ENCODE assay signal across 26 cellular contexts in the genomic region with DNA sequence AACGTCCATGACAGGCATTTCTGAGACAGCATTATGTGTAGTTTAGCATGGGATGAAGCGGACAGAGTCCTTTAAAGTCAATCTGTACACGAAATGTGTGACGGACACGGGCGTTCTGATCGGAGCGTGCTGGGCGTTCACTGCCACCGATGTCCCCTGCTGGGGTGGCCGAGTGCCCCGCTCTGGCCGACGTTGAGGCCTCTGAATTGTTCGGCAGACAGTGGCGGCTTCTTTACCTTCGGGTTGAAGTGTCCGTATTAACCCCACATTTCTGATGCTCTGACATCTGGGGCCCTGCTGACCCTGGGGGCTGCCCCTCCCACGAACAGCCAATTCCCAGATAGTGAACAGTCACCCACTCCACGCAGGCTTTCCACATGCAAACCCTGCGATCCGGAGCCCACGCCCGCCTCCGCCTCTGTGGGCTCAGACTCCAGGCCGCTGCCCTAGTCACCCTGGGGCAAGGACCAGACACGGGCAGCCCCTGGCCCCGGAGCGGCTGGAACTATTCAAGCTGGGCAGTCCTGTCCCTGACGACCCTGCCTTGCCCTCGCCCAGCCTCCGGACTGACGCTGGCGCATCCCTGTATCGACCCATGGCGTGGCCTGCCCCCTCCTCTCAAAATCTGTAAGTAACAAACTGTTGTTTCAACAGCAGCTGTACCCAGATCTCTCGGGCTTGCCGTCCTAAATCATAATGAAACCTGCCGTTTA.
DNase-seq lines count a peak whose midpoint lies in the region; ATAC-seq, FAIRE-seq and TF ChIP-seq lines count a peak whose summit lies in the region.
"Had no signal": no experiment of that assay in that cellular context is flagged by ENCODE, and none has a peak within 500 bp of the region (broad histone marks: within the 10 kb centered on the region; RNA-seq: fewer than 3 reads in every experiment).

No MANE protein-coding gene starts in this region.

- H3K27me3 ChIP-seq in H1 (replicated peaks in 1 of 4; ENCODE audit: control insufficient read depth in 3 of 4, extremely low read depth in 1 of 4, insufficient read depth in 3 of 4, low read length in 3 of 4), result no peaks in the 10 kb centered on the region
- H3K27me3 ChIP-seq in neuronal stem cell (ENCODE audit: control insufficient read depth in 3 of 3, insufficient read depth in 3 of 3, low read depth in 1 of 3, low read length in 3 of 3), result no peaks in the 10 kb centered on the region
- H3K27me3 ChIP-seq: BE2C; BLaER1 treated with 17β-estradiol and CSF1 and Interleukin-3, amounts not matched to agents 10 nM and 100 nM had no signal

- no peaks in the 10 kb centered on the region for H3K79me1 ChIP-seq in H1 (ENCODE audit: low read depth, low read length)
- no peaks in the 10 kb centered on the region for H3K79me1 ChIP-seq in neuronal stem cell (ENCODE audit: low read depth, low read length)

- H3K9me3 Mint-ChIP-seq in stimulated activated memory B cell treated with anti-CD40 and anti-IgM and Interleukin-4, amounts not matched to agents 10 μg/mL and 1 μg/mL and 100 μg/mL, for 72 hours, result peaks cover 2% of the 10 kb centered on the region
- H3K9me3 Mint-ChIP-seq in activated naive CD4-positive, alpha-beta T cell treated with anti-CD3 and anti-CD28 coated beads for 36 hours, result no peaks in the 10 kb centered on the region

- no peaks in the 10 kb centered on the region for H4K20me1 ChIP-seq in H1 (replicated peaks in 1 of 2; ENCODE audit: control insufficient read depth in 1 of 2, insufficient read depth in 2 of 2, low read length in 2 of 2)
- H4K20me1 ChIP-seq: BLaER1 treated with 17β-estradiol and CSF1 and Interleukin-3, amounts not matched to agents 10 nM and 100 nM had no signal

- H2BK120ac ChIP-seq in H1 (replicated peaks; ENCODE audit: low read depth, low read length) (no peak overlapping the region), neuronal stem cell (ENCODE audit: low read depth, low read length) (no peak overlapping the region)

- H3K9me3 ChIP-seq in H1 (ENCODE audit: insufficient read depth in 2 of 2, low read depth in 1 of 2, low read length in 1 of 2), result peaks cover 5 to 67% of the 10 kb centered on the region in 2 experiments; a peak in 3 of 4 replicates
- H3K9me3 ChIP-seq in neuronal stem cell (replicated peaks in 1 of 2; ENCODE audit: control insufficient read depth in 2 of 2, insufficient read depth in 1 of 2, low read depth in 1 of 2, low read length in 2 of 2), result peaks cover 0 to 17% of the 10 kb centered on the region in 2 donors
- H3K9me3 ChIP-seq: BE2C had no signal

- DNase-seq in H1 (ENCODE audit: low read depth in 1 of 2, low spot score in 2 of 2) (no peak), mesenteric fat pad (ENCODE audit: low spot score) (peak; percentile 85), neuronal stem cell (ENCODE audit: low spot score) (no peak), cerebellum (ENCODE audit: low spot score) (no peak), HPDE6-E6E7 (ENCODE audit: extremely low spot score) (no peak), medulla oblongata (ENCODE audit: extremely low spot score) (no peak)
- DNase-seq in activated naive CD4-positive, alpha-beta T cell treated with anti-CD3 and anti-CD28 coated beads for 36 hours, result no peak
- DNase-seq: 8988T; ACHN; AML-193; BE2C; Calu3; CD4-positive, alpha-beta memory T cell; COR-L47; DMS53; DMS79 treated with DMSO at 0.1 percent for 48 hours; GF-D8; HCEC 1CT had no signal

- H4K8ac ChIP-seq in H1 (ENCODE audit: extremely low read depth, insufficient read depth, low read length), result peak overlapping the region; percentile 41
- H4K8ac ChIP-seq in neuronal stem cell (ENCODE audit: low read depth, low read length), result no peak overlapping the region

- H2AK5ac ChIP-seq in H1 (ENCODE audit: low read depth, low read length) (no peak overlapping the region), neuronal stem cell (ENCODE audit: low read depth, low read length) (peak overlapping the region; percentile 63)

- H3K14ac ChIP-seq in H1 (ENCODE audit: insufficient read length) (no peak overlapping the region), neuronal stem cell (ENCODE audit: low read length) (no peak overlapping the region)

- no peak overlapping the region for H3K4ac ChIP-seq in H1 (replicated peaks; ENCODE audit: insufficient read length, low read depth, low read length)
- H3K4ac ChIP-seq in neuronal stem cell (ENCODE audit: low read length), result no peak overlapping the region

- H3K4me1 ChIP-seq in H1 (replicated peaks in 1 of 4; ENCODE audit: control insufficient read depth in 3 of 4, insufficient read depth in 4 of 4, low read length in 3 of 4), result no peaks in the 10 kb centered on the region
- H3K4me1 ChIP-seq in neuronal stem cell (ENCODE audit: control insufficient read depth in 2 of 2, insufficient read depth in 1 of 2, low read depth in 1 of 2, low read length in 2 of 2), result peaks cover 0 to 1% of the 10 kb centered on the region in 2 donors
- H3K4me1 ChIP-seq: A549, BE2C had no signal

- no peak for FAIRE-seq in H1 (lab: Jason Lieb, UNC)
- FAIRE-seq: A549, GM12891, GM18507, H54 had no signal

- H2BK15ac ChIP-seq in H1 (ENCODE audit: low read length) (no peak overlapping the region), neuronal stem cell (ENCODE audit: low read length) (no peak overlapping the region)

- H3K27me3 Mint-ChIP-seq in stimulated activated memory B cell treated with anti-CD40 and anti-IgM and Interleukin-4, amounts not matched to agents 10 μg/mL and 1 μg/mL and 100 μg/mL, for 72 hours, result no peaks in the 10 kb centered on the region
- H3K27me3 Mint-ChIP-seq in activated naive CD4-positive, alpha-beta T cell treated with anti-CD3 and anti-CD28 coated beads for 36 hours (ENCODE audit: low read depth), result no peaks in the 10 kb centered on the region
- H3K27me3 Mint-ChIP-seq: CD4-positive, alpha-beta memory T cell had no signal

- WGBS in H1 (ENCODE audit: extremely low coverage in 1 of 2, insufficient coverage in 1 of 2, insufficient read length in 1 of 2, insufficient replicate concordance in 2 of 2, low coverage in 1 of 2, low lambda C conversion rate in 2 of 2, missing lambda C conversion rate in 1 of 2), 2 experiments, result 79% methylated on average over 39 of the region's 39 CpGs; no CpG with 5 or more reads in 1 of the 2 experiments
- WGBS in neuronal stem cell (ENCODE audit: extremely low coverage in 2 of 2, insufficient read length in 2 of 2, insufficient replicate concordance in 1 of 2), 2 donors, result no CpG with 5 or more reads among the region's 39 CpGs

- H3K56ac ChIP-seq in H1 (replicated peaks; ENCODE audit: insufficient read length, low read depth, low read length), result no peak overlapping the region

- no peak overlapping the region for H3K4me3 ChIP-seq in H1 (ENCODE audit: extremely low read depth in 1 of 4, insufficient read depth in 2 of 4, low read depth in 3 of 4, low read length in 4 of 4)
- H3K4me3 ChIP-seq in neuronal stem cell (ENCODE audit: low read length in 2 of 2), result no peak overlapping the region
- H3K4me3 ChIP-seq: A549; BLaER1 treated with 17β-estradiol and CSF1 and Interleukin-3, amounts not matched to agents 10 nM and 100 nM; GM23338 had no signal

- no peaks in the 10 kb centered on the region for H3K23me2 ChIP-seq in H1 (ENCODE audit: low read depth, low read length)

- peak; percentile 37 for ATAC-seq in stimulated activated memory B cell treated with anti-CD40 and anti-IgM and Interleukin-4, amounts not matched to agents 10 μg/mL and 1 μg/mL and 100 μg/mL, for 72 hours
- ATAC-seq: A549, GM23338 had no signal

- CTCF ChIA-PET in H1 (lab: Charles Lee; ENCODE audit: partially characterized antibody), result no interaction called here
- CTCF ChIA-PET in activated naive CD4-positive, alpha-beta T cell treated with anti-CD3 and anti-CD28 coated beads for 36 hours (lab: Charles Lee), result no interaction called here

- H3K27ac Mint-ChIP-seq in stimulated activated memory B cell treated with anti-CD40 and anti-IgM and Interleukin-4, amounts not matched to agents 10 μg/mL and 1 μg/mL and 100 μg/mL, for 72 hours, result no peak overlapping the region
- H3K27ac Mint-ChIP-seq in activated naive CD4-positive, alpha-beta T cell treated with anti-CD3 and anti-CD28 coated beads for 36 hours, result no peak overlapping the region
- H3K27ac Mint-ChIP-seq: CD14-positive monocyte; CD4-positive, alpha-beta memory T cell; GM23338 had no signal

- H3K27ac ChIP-seq in H1 (ENCODE audit: low read depth, low read length) (no peak overlapping the region), neuronal stem cell (replicated peaks; ENCODE audit: low read length) (no peak overlapping the region)
- H3K27ac ChIP-seq: A549; BLaER1 treated with 17β-estradiol and CSF1 and Interleukin-3, amounts not matched to agents 10 nM and 100 nM had no signal

- H2BK5ac ChIP-seq in H1 (ENCODE audit: low read depth, low read length) (no peak overlapping the region), neuronal stem cell (ENCODE audit: low read length) (peak overlapping the region; percentile 35)

- POLR2A ChIA-PET in H1 (lab: Charles Lee; ENCODE audit: partially characterized antibody), result no interaction called here

- H2BK20ac ChIP-seq in H1 (ENCODE audit: low read length), result no peak overlapping the region

- H3K9ac ChIP-seq in H1 (replicated peaks in 1 of 4; ENCODE audit: extremely low read depth in 1 of 4, low read depth in 3 of 4, low read length in 3 of 4) (no peak overlapping the region), neuronal stem cell (ENCODE audit: low read depth, low read length, poor library complexity) (peak overlapping the region; percentile 12)
- H3K9ac ChIP-seq: BLaER1 treated with 17β-estradiol and CSF1 and Interleukin-3, amounts not matched to agents 10 nM and 100 nM had no signal

- H2BK12ac ChIP-seq in H1 (ENCODE audit: low read depth, low read length) (no peak overlapping the region), neuronal stem cell (ENCODE audit: low read length) (no peak overlapping the region)

- H3K23ac ChIP-seq in H1 (ENCODE audit: insufficient read length) (no peak overlapping the region), neuronal stem cell (ENCODE audit: low read depth, low read length, poor library complexity) (peak overlapping the region; percentile 27)

- no peaks in the 10 kb centered on the region for H3K79me2 ChIP-seq in H1 (ENCODE audit: control insufficient read depth in 1 of 2, insufficient read depth in 2 of 2, low read length in 2 of 2)

- H3K4me2 ChIP-seq in H1 (ENCODE audit: insufficient read depth in 1 of 2, low read depth in 2 of 2, low read length in 2 of 2), result no peak overlapping the region
- no peak overlapping the region for H3K4me2 ChIP-seq in neuronal stem cell (ENCODE audit: insufficient read depth, low read length, poor library complexity, severe bottlenecking)
- H3K4me2 ChIP-seq: A549, GM23338 had no signal

- intact Hi-C loops in activated naive CD4-positive, alpha-beta T cell treated with anti-CD3 and anti-CD28 coated beads for 36 hours (cut with micrococcal nuclease), result no loop called here

- H3K36me3 Mint-ChIP-seq in stimulated activated memory B cell treated with anti-CD40 and anti-IgM and Interleukin-4, amounts not matched to agents 10 μg/mL and 1 μg/mL and 100 μg/mL, for 72 hours, result no peaks in the 10 kb centered on the region
- H3K36me3 Mint-ChIP-seq in activated naive CD4-positive, alpha-beta T cell treated with anti-CD3 and anti-CD28 coated beads for 36 hours (ENCODE audit: low read depth), result no peaks in the 10 kb centered on the region
- H3K36me3 Mint-ChIP-seq: CD14-positive monocyte; CD4-positive, alpha-beta memory T cell had no signal

- H4K91ac ChIP-seq in H1 (replicated peaks; ENCODE audit: insufficient read length, low read length) (no peak overlapping the region), neuronal stem cell (ENCODE audit: low read depth, low read length, poor library complexity) (no peak overlapping the region)

- TF ChIP-seq CTCF in H1 (IDR thresholded peaks at IDR 0.05; ENCODE audit: control extremely low read depth in 1 of 3, insufficient read depth in 1 of 3, low read depth in 1 of 3, low read length in 3 of 3), result no peak

- H3K18ac ChIP-seq in H1 (ENCODE audit: extremely low read depth, low read length), result no peak overlapping the region
- H3K18ac ChIP-seq in neuronal stem cell (ENCODE audit: low read length), result peak overlapping the region; percentile 60

- no peak for TF ChIP-seq RAD21 in H1 (IDR thresholded peaks at IDR 0.05 in 1 of 2, conservative IDR thresholded peaks at IDR 0.05 in 1 of 2; ENCODE audit: low read depth in 2 of 2, low read length in 2 of 2)

- TF ChIP-seq POLR2A in H1 (IDR thresholded peaks at IDR 0.05; ENCODE audit: control extremely low read depth in 1 of 2, low read depth in 2 of 2, low read length in 2 of 2), result no peak

- no peak overlapping the region for H3K4me3 Mint-ChIP-seq in stimulated activated memory B cell treated with anti-CD40 and anti-IgM and Interleukin-4, amounts not matched to agents 10 μg/mL and 1 μg/mL and 100 μg/mL, for 72 hours
- no peak overlapping the region for H3K4me3 Mint-ChIP-seq in activated naive CD4-positive, alpha-beta T cell treated with anti-CD3 and anti-CD28 coated beads for 36 hours
- H3K4me3 Mint-ChIP-seq: CD14-positive monocyte; CD4-positive, alpha-beta memory T cell; GM23338 had no signal

- H3K36me3 ChIP-seq in H1 (ENCODE audit: control insufficient read depth in 2 of 4, insufficient read depth in 4 of 4, low read length in 3 of 4) (no peaks in the 10 kb centered on the region), neuronal stem cell (replicated peaks in 1 of 2; ENCODE audit: control insufficient read depth in 2 of 2, insufficient read depth in 2 of 2, low read length in 2 of 2) (no peaks in the 10 kb centered on the region)
- H3K36me3 ChIP-seq: BE2C; BLaER1 treated with 17β-estradiol and CSF1 and Interleukin-3, amounts not matched to agents 10 nM and 100 nM had no signal

- no peaks in the 10 kb centered on the region for H3K4me1 Mint-ChIP-seq in stimulated activated memory B cell treated with anti-CD40 and anti-IgM and Interleukin-4, amounts not matched to agents 10 μg/mL and 1 μg/mL and 100 μg/mL, for 72 hours
- no peaks in the 10 kb centered on the region for H3K4me1 Mint-ChIP-seq in activated naive CD4-positive, alpha-beta T cell treated with anti-CD3 and anti-CD28 coated beads for 36 hours (ENCODE audit: low read depth)
- H3K4me1 Mint-ChIP-seq: CD14-positive monocyte; CD4-positive, alpha-beta memory T cell; GM23338 had no signal

- no peak for TF ChIP-seq EP300 in H1 (IDR thresholded peaks at IDR 0.05; ENCODE audit: borderline replicate concordance in 1 of 2, low read depth in 2 of 2, low read length in 2 of 2)

- no peak overlapping the region for H4K5ac ChIP-seq in H1 (ENCODE audit: insufficient read length, low read depth, low read length)

- H2AFZ ChIP-seq in H1 (ENCODE audit: low read length) (no peak overlapping the region), neuronal stem cell (ENCODE audit: low read length) (peak overlapping the region; percentile 7)
- H2AFZ ChIP-seq: GM23338 had no signal
